1 cellular context compared by ENCODE assay signal in genomic region chr7:26151650-26151952, GRCh38.
TF ChIP-seq lines count a peak whose summit lies in the region.

No MANE protein-coding gene starts in this region.

TF ChIP-seq in K562, 482 proteins besides CTCF, POLR2A, EP300 and RAD21:
- TF ChIP-seq SP2 (IDR thresholded peaks at IDR 0.05; ENCODE audit: extremely low read depth, low read depth, low read length, poor library complexity, severe bottlenecking) (no peak), ARID3A (IDR thresholded peaks at IDR 0.05; ENCODE audit: borderline replicate concordance, low read depth, low read length) (no peak), ZBTB9 (CRISPR knock-in tag; IDR thresholded peaks at IDR 0.05) (peak; percentile 77), ZNF311 (CRISPR knock-in tag; IDR thresholded peaks at IDR 0.05) (0 out of 2 replicates have a peak, but pooled peaks have one; percentile 53), MYC (IDR thresholded peaks at IDR 0.05; ENCODE audit: low read depth, low read length) (no peak), MYC (CRISPR knock-in tag; IDR thresholded peaks at IDR 0.05; ENCODE audit: borderline replicate concordance, low read depth) (0 out of 2 replicates have a peak, but pooled peaks have one; percentile 53), GTF2E2 (tag; IDR thresholded peaks at IDR 0.05) (0 out of 2 replicates have a peak, but pooled peaks have one; percentile 28), OTX1 (CRISPR knock-in tag; IDR thresholded peaks at IDR 0.05) (0 out of 2 replicates have a peak, but pooled peaks have one; percentile 68), ZNF583 (CRISPR knock-in tag; IDR thresholded peaks at IDR 0.05) (no peak), ZNF668 (CRISPR knock-in tag; IDR thresholded peaks at IDR 0.05) (peak; percentile 59; the same call in 1 of the 2 replicates), IFI16 (CRISPR knock-in tag; IDR thresholded peaks at IDR 0.05) (no peak), EHMT2 (IDR thresholded peaks at IDR 0.05) (0 out of 2 replicates have a peak, but pooled peaks have one; percentile 65)
- TF ChIP-seq, protein P1, sequence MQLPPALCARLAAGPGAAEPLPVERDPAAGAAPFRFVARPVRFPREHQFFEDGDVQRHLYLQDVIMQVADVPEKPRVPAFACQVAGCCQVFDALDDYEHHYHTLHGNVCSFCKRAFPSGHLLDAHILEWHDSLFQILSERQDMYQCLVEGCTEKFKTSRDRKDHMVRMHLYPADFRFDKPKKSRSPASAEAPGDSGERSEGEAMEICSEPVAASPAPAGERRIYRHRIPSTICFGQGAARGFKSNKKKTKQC (CRISPR knock-in tag; IDR thresholded peaks at IDR 0.05), result no peak
- TF ChIP-seq, protein P2, sequence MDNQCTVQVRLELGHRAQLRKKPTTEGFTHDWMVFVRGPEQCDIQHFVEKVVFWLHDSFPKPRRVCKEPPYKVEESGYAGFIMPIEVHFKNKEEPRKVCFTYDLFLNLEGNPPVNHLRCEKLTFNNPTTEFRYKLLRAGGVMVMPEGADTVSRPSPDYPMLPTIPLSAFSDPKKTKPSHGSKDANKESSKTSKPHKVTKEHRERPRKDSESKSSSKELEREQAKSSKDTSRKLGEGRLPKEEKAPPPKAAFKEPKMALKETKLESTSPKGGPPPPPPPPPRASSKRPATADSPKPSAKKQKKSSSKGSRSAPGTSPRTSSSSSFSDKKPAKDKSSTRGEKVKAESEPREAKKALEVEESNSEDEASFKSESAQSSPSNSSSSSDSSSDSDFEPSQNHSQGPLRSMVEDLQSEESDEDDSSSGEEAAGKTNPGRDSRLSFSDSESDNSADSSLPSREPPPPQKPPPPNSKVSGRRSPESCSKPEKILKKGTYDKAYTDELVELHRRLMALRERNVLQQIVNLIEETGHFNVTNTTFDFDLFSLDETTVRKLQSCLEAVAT (IDR thresholded peaks at IDR 0.05), result peak in 1 of 2 experiments; percentile 46; a peak in 1 of 4 replicates
- TF ChIP-seq, protein P3, sequence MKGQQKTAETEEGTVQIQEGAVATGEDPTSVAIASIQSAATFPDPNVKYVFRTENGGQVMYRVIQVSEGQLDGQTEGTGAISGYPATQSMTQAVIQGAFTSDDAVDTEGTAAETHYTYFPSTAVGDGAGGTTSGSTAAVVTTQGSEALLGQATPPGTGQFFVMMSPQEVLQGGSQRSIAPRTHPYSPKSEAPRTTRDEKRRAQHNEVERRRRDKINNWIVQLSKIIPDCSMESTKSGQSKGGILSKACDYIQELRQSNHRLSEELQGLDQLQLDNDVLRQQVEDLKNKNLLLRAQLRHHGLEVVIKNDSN (CRISPR knock-in tag; IDR thresholded peaks at IDR 0.05), result 0 out of 2 replicates have a peak, but pooled peaks have one; percentile 12
- TF ChIP-seq, protein P4, sequence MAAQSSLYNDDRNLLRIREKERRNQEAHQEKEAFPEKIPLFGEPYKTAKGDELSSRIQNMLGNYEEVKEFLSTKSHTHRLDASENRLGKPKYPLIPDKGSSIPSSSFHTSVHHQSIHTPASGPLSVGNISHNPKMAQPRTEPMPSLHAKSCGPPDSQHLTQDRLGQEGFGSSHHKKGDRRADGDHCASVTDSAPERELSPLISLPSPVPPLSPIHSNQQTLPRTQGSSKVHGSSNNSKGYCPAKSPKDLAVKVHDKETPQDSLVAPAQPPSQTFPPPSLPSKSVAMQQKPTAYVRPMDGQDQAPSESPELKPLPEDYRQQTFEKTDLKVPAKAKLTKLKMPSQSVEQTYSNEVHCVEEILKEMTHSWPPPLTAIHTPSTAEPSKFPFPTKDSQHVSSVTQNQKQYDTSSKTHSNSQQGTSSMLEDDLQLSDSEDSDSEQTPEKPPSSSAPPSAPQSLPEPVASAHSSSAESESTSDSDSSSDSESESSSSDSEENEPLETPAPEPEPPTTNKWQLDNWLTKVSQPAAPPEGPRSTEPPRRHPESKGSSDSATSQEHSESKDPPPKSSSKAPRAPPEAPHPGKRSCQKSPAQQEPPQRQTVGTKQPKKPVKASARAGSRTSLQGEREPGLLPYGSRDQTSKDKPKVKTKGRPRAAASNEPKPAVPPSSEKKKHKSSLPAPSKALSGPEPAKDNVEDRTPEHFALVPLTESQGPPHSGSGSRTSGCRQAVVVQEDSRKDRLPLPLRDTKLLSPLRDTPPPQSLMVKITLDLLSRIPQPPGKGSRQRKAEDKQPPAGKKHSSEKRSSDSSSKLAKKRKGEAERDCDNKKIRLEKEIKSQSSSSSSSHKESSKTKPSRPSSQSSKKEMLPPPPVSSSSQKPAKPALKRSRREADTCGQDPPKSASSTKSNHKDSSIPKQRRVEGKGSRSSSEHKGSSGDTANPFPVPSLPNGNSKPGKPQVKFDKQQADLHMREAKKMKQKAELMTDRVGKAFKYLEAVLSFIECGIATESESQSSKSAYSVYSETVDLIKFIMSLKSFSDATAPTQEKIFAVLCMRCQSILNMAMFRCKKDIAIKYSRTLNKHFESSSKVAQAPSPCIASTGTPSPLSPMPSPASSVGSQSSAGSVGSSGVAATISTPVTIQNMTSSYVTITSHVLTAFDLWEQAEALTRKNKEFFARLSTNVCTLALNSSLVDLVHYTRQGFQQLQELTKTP (IDR thresholded peaks at IDR 0.05; ENCODE audit: low read depth in 1 of 2, partially characterized antibody in 2 of 2), result peak in 1 of 2 experiments; percentile 37
